In genomic region chr10:78333362-78334143, GRCh38 we compare ENCODE assay signal across 27 cellular contexts.
DNase-seq lines count a peak whose midpoint lies in the region; ATAC-seq and TF ChIP-seq lines count a peak whose summit lies in the region.
"Had no signal": no experiment of that assay in that cellular context is flagged by ENCODE, and none has a peak within 500 bp of the region (broad histone marks: within the 10 kb centered on the region; RNA-seq: fewer than 3 reads in every experiment).

No MANE protein-coding gene starts in this region.

- no peak overlapping the region for H3K4me3 ChIP-seq in uterus
- H3K4me3 ChIP-seq: GM23338, pancreas, suprapubic skin had no signal

- H3K27me3 Mint-ChIP-seq in activated naive CD8-positive, alpha-beta T cell treated with anti-CD3 and anti-CD28 coated beads, Interleukin-2, amount 10 ng/mL, durations not matched to agents 7 days and 5 days = peaks cover 7% of the 10 kb centered on the region
- peaks cover 8% of the 10 kb centered on the region for H3K27me3 Mint-ChIP-seq in activated naive CD8-positive, alpha-beta T cell treated with anti-CD3 and anti-CD28 coated beads, Interleukin-2, amount 50 U/mL, for 24 hours
- H3K27me3 Mint-ChIP-seq in osteocyte (ENCODE audit: unreplicated experiment) = peaks cover 15% of the 10 kb centered on the region

- no peak for TF ChIP-seq CTCF in osteocyte (IDR thresholded peaks at IDR 0.05)
- no peak for TF ChIP-seq CTCF in uterus (IDR thresholded peaks at IDR 0.05)
- TF ChIP-seq CTCF in foreskin keratinocyte (conservative IDR thresholded peaks at IDR 0.05) = no peak

- no peak for TF ChIP-seq POLR2A in uterus (IDR thresholded peaks at IDR 0.05)

- H3K36me3 Mint-ChIP-seq in activated naive CD8-positive, alpha-beta T cell treated with anti-CD3 and anti-CD28 coated beads, Interleukin-2, amount 10 ng/mL, durations not matched to agents 7 days and 5 days = no peaks in the 10 kb centered on the region
- no peaks in the 10 kb centered on the region for H3K36me3 Mint-ChIP-seq in activated naive CD8-positive, alpha-beta T cell treated with anti-CD3 and anti-CD28 coated beads, Interleukin-2, amount 50 U/mL, for 24 hours (ENCODE audit: low read depth)
- H3K36me3 Mint-ChIP-seq in osteocyte (ENCODE audit: unreplicated experiment) = no peaks in the 10 kb centered on the region
- H3K36me3 Mint-ChIP-seq: CD4-positive, CD25-positive, alpha-beta regulatory T cell; natural killer cell treated with Interleukin-12 subunit alpha and Interleukin-12 subunit beta and Interleukin-15 and Interleukin-18, amount 100 ng/mL, for 72 hours; stimulated activated effector memory CD8-positive, alpha-beta T cell treated with anti-CD3 and anti-CD28 coated beads, Interleukin-12 subunit alpha, Interleukin-12 subunit beta, amount 100 ng/mL, for 72 hours had no signal

- H3K4me1 ChIP-seq in uterus = peaks cover 0 to 16% of the 10 kb centered on the region in 2 donors
- no peaks in the 10 kb centered on the region for H3K4me1 ChIP-seq in foreskin keratinocyte
- H3K4me1 ChIP-seq: pancreas had no signal

- peak overlapping the region in 1 of 2 donors; percentile 7 for H3K27ac ChIP-seq in uterus
- H3K27ac ChIP-seq in foreskin keratinocyte = no peak overlapping the region
- H3K27ac ChIP-seq: epithelial cell of prostate, pancreas, RWPE1, suprapubic skin had no signal

- DNase-seq in activated naive CD8-positive, alpha-beta T cell treated with anti-CD3 and anti-CD28 coated beads, Interleukin-2, amount 10 ng/mL, durations not matched to agents 7 days and 5 days = no peak
- no peak for DNase-seq in activated naive CD8-positive, alpha-beta T cell treated with anti-CD3 and anti-CD28 coated beads, Interleukin-2, amount 50 U/mL, for 24 hours
- peak; percentile 27 for DNase-seq in ecto neural progenitor cell (ENCODE audit: low spot score)
- peak; percentile 56 for DNase-seq in osteocyte (ENCODE audit: extremely low spot score, unreplicated experiment)
- peak; percentile 8 for DNase-seq in uterus
- DNase-seq in foreskin keratinocyte = no peak
- no peak for DNase-seq in activated CD4-positive, CD25-positive, alpha-beta regulatory T cell treated with anti-CD3 and anti-CD28 coated beads, Interleukin-2, amount 50 U/mL, for 72 hours
- DNase-seq in DMS153 (lab: John Stamatoyannopoulos, UW) = no peak
- DNase-seq: activated CD4-positive, alpha-beta memory T cell treated with anti-CD3 and anti-CD28 coated beads, Interleukin-2, amount 10 ng/mL, durations not matched to agents 7 days and 5 days; activated CD4-positive, alpha-beta T cell treated with anti-CD3 and anti-CD28 coated beads for 1 hour; activated gamma-delta T cell; CD4-positive, CD25-positive, alpha-beta regulatory T cell; cerebellar nuclear complex; glutamatergic neuron; NCI-H1105; NCI-H187 treated with DMSO at 0.1 percent for 48 hours; NCI-H774; stimulated activated CD4-positive, alpha-beta T cell treated with anti-CD3 and anti-CD28 coated beads, Interleukin-2, amount 100 ng/mL, for 48 hours; T-helper 1 cell had no signal

- no peaks in the 10 kb centered on the region for H3K9me3 ChIP-seq in uterus
- H3K9me3 ChIP-seq: pancreas, suprapubic skin had no signal

- POLR2A ChIA-PET in activated naive CD8-positive, alpha-beta T cell treated with anti-CD3 and anti-CD28 coated beads, Interleukin-2, amount 10 ng/mL, durations not matched to agents 7 days and 5 days (lab: Charles Lee) = no interaction called here

- no peaks in the 10 kb centered on the region for H3K4me1 Mint-ChIP-seq in activated naive CD8-positive, alpha-beta T cell treated with anti-CD3 and anti-CD28 coated beads, Interleukin-2, amount 10 ng/mL, durations not matched to agents 7 days and 5 days
- H3K4me1 Mint-ChIP-seq in activated naive CD8-positive, alpha-beta T cell treated with anti-CD3 and anti-CD28 coated beads, Interleukin-2, amount 50 U/mL, for 24 hours = no peaks in the 10 kb centered on the region
- peaks cover 31% of the 10 kb centered on the region for H3K4me1 Mint-ChIP-seq in osteocyte (ENCODE audit: unreplicated experiment)
- H3K4me1 Mint-ChIP-seq: activated CD4-positive, alpha-beta memory T cell treated with anti-CD3 and anti-CD28 coated beads, Interleukin-2, amount 10 ng/mL, durations not matched to agents 7 days and 5 days; CD4-positive, CD25-positive, alpha-beta regulatory T cell had no signal

- no peaks in the 10 kb centered on the region for H3K36me3 ChIP-seq in uterus
- H3K36me3 ChIP-seq: pancreas, suprapubic skin had no signal

- H3K4me3 Mint-ChIP-seq in activated naive CD8-positive, alpha-beta T cell treated with anti-CD3 and anti-CD28 coated beads, Interleukin-2, amount 10 ng/mL, durations not matched to agents 7 days and 5 days = no peak overlapping the region
- H3K4me3 Mint-ChIP-seq in activated naive CD8-positive, alpha-beta T cell treated with anti-CD3 and anti-CD28 coated beads, Interleukin-2, amount 50 U/mL, for 24 hours = no peak overlapping the region
- no peak overlapping the region for H3K4me3 Mint-ChIP-seq in osteocyte (ENCODE audit: unreplicated experiment)
- H3K4me3 Mint-ChIP-seq: activated CD4-positive, alpha-beta memory T cell treated with anti-CD3 and anti-CD28 coated beads, Interleukin-2, amount 10 ng/mL, durations not matched to agents 7 days and 5 days; CD4-positive, CD25-positive, alpha-beta regulatory T cell; GM23338; IgD-negative memory B cell; natural killer cell treated with Interleukin-12 subunit alpha and Interleukin-12 subunit beta and Interleukin-15 and Interleukin-18, amount 100 ng/mL, for 72 hours; stimulated activated effector memory CD8-positive, alpha-beta T cell treated with anti-CD3 and anti-CD28 coated beads, Interleukin-12 subunit alpha, Interleukin-12 subunit beta, amount 100 ng/mL, for 72 hours had no signal

- ATAC-seq in activated naive CD8-positive, alpha-beta T cell treated with anti-CD3 and anti-CD28 coated beads, Interleukin-2, amount 10 ng/mL, durations not matched to agents 7 days and 5 days (ENCODE audit: low read depth) = no peak
- no peak for ATAC-seq in activated naive CD8-positive, alpha-beta T cell treated with anti-CD3 and anti-CD28 coated beads, Interleukin-2, amount 50 U/mL, for 24 hours
- no peak for ATAC-seq in foreskin keratinocyte
- ATAC-seq: GM23338; natural killer cell treated with Interleukin-12 subunit alpha and Interleukin-12 subunit beta and Interleukin-15 and Interleukin-18, amount 100 ng/mL, for 72 hours; pancreas; stimulated activated effector memory CD8-positive, alpha-beta T cell treated with anti-CD3 and anti-CD28 coated beads, Interleukin-12 subunit alpha, Interleukin-12 subunit beta, amount 100 ng/mL, for 72 hours had no signal

- peaks cover 3% of the 10 kb centered on the region for H3K9me3 Mint-ChIP-seq in activated naive CD8-positive, alpha-beta T cell treated with anti-CD3 and anti-CD28 coated beads, Interleukin-2, amount 10 ng/mL, durations not matched to agents 7 days and 5 days
- no peaks in the 10 kb centered on the region for H3K9me3 Mint-ChIP-seq in activated naive CD8-positive, alpha-beta T cell treated with anti-CD3 and anti-CD28 coated beads, Interleukin-2, amount 50 U/mL, for 24 hours
- H3K9me3 Mint-ChIP-seq in osteocyte (ENCODE audit: unreplicated experiment) = no peaks in the 10 kb centered on the region
- H3K9me3 Mint-ChIP-seq: activated CD4-positive, alpha-beta memory T cell treated with anti-CD3 and anti-CD28 coated beads, Interleukin-2, amount 10 ng/mL, durations not matched to agents 7 days and 5 days; natural killer cell treated with Interleukin-12 subunit alpha and Interleukin-12 subunit beta and Interleukin-15 and Interleukin-18, amount 100 ng/mL, for 72 hours; stimulated activated effector memory CD8-positive, alpha-beta T cell treated with anti-CD3 and anti-CD28 coated beads, Interleukin-12 subunit alpha, Interleukin-12 subunit beta, amount 100 ng/mL, for 72 hours had no signal

- peak overlapping the region; percentile 40 for H3K27ac Mint-ChIP-seq in activated naive CD8-positive, alpha-beta T cell treated with anti-CD3 and anti-CD28 coated beads, Interleukin-2, amount 10 ng/mL, durations not matched to agents 7 days and 5 days
- H3K27ac Mint-ChIP-seq in activated naive CD8-positive, alpha-beta T cell treated with anti-CD3 and anti-CD28 coated beads, Interleukin-2, amount 50 U/mL, for 24 hours = no peak overlapping the region
- no peak overlapping the region for H3K27ac Mint-ChIP-seq in osteocyte (ENCODE audit: unreplicated experiment)
- H3K27ac Mint-ChIP-seq: activated CD4-positive, alpha-beta memory T cell treated with anti-CD3 and anti-CD28 coated beads, Interleukin-2, amount 10 ng/mL, durations not matched to agents 7 days and 5 days; CD4-positive, CD25-positive, alpha-beta regulatory T cell; GM23338; IgD-negative memory B cell; natural killer cell treated with Interleukin-12 subunit alpha and Interleukin-12 subunit beta and Interleukin-15 and Interleukin-18, amount 100 ng/mL, for 72 hours; stimulated activated effector memory CD8-positive, alpha-beta T cell treated with anti-CD3 and anti-CD28 coated beads, Interleukin-12 subunit alpha, Interleukin-12 subunit beta, amount 100 ng/mL, for 72 hours had no signal

- no peaks in the 10 kb centered on the region for H3K27me3 ChIP-seq in uterus
- H3K27me3 ChIP-seq in foreskin keratinocyte = no peaks in the 10 kb centered on the region
- H3K27me3 ChIP-seq: pancreas, suprapubic skin had no signal

- intact Hi-C loops in uterus (cut with DNase I; ENCODE audit: low total_unique reads) = no loop called here

Comparison
In these comparisons a context has a peak if more than half of its experiments do, and no peak if none do; other contexts are left out.
1. DNase-seq: peak in ecto neural progenitor cell (single experiment), osteocyte (single experiment) and uterus (2 of 2); none in activated naive CD8-positive, alpha-beta T cell treated with anti-CD3 and anti-CD28 coated beads, Interleukin-2, amount 10 ng/mL, durations not matched to agents 7 days and 5 days (single experiment), activated naive CD8-positive, alpha-beta T cell treated with anti-CD3 and anti-CD28 coated beads, Interleukin-2, amount 50 U/mL, for 24 hours (single experiment), foreskin keratinocyte (0 of 2), activated CD4-positive, CD25-positive, alpha-beta regulatory T cell treated with anti-CD3 and anti-CD28 coated beads, Interleukin-2, amount 50 U/mL, for 72 hours (single experiment) and DMS153 (single experiment).